In genomic region chr6:32413427-32414047, GRCh38 we compare ENCODE assay signal across 8 cellular contexts. TPM values are rescaled to one million over a fixed set of nuclear protein-coding genes. Genes with fewer than 3 reads are reported as not detected.
DNase-seq lines count a peak whose midpoint lies in the region; ATAC-seq and TF ChIP-seq lines count a peak whose summit lies in the region.

No MANE protein-coding gene starts in this region.

- no peaks in the 10 kb centered on the region for H3K36me3 ChIP-seq in right lobe of liver

- no peaks in the 10 kb centered on the region for H3K4me1 ChIP-seq in right lobe of liver

- ATAC-seq in right lobe of liver (peak; percentile 92 to 96 (median 94)), GM18502 (IDR thresholded peaks at IDR 0.05; ENCODE audit: poor library complexity, unreplicated experiment) (no peak)

- H3K4me3 ChIP-seq in right lobe of liver, result no peak overlapping the region

- intact Hi-C loops in right lobe of liver (cut with DNase I), result loop anchor here in 1 of 2 donors (5.0 to 10.0 kb wide), 2 partner anchors 289 to 381 kb away; no protein-coding TSS in a partner anchor

- TF ChIP-seq CTCF in right lobe of liver (IDR thresholded peaks at IDR 0.05), result peak; percentile 75 to 98 (median 96)

- peaks cover 0 to 9% of the 10 kb centered on the region in 2 donors for H3K27me3 ChIP-seq in right lobe of liver

- H3K27ac ChIP-seq in right lobe of liver, result no peak overlapping the region

- TF ChIP-seq POLR2A in right lobe of liver (IDR thresholded peaks at IDR 0.05), result no peak

- DNase-seq in C1 segment of cervical spinal cord (lab: John Stamatoyannopoulos, UW) (peak in 12 of 14 donors; percentile 8 to 74 (median 44)), HCEC 1CT (peak; percentile 51), NCI-H526 (lab: John Stamatoyannopoulos, UW) (peak; percentile 7 to 70), dedifferentiated amniotic fluid mesenchymal stem cell (ENCODE audit: extremely low spot score) (peak; percentile 62), right lobe of liver (peak; percentile 74 to 83 (median 80))
- peak; percentile 76 to 77 for DNase-seq in activated CD4-positive, alpha-beta T cell treated with anti-CD3 and anti-CD28 coated beads, Interleukin-2, amount 50 U/mL, for 24 hours (ENCODE audit: low read depth in 1 of 2, low spot score in 1 of 2)
- DNase-seq in stimulated activated CD4-positive, alpha-beta T cell treated with anti-CD3 and anti-CD28 coated beads, TNF-alpha, amount 100 ng/mL, for 24 hours (ENCODE audit: low read depth in 3 of 3), result peak; percentile 75 to 80 (median 76)

- H3K9me3 ChIP-seq in right lobe of liver, result no peaks in the 10 kb centered on the region

- 3% methylated on average over 11 of the region's 11 CpGs for WGBS in right lobe of liver (ENCODE audit: insufficient coverage, low coverage, low lambda C conversion rate, missing lambda C conversion rate)

RNA-seq across cellular contexts. Expression of gene BTNL2, which starts 6.6 kb away (rescaled TPM):
- total RNA-seq in right lobe of liver, result not detected

RNA-seq across cellular contexts. Expression of gene HLA-DRA, which starts 26.1 kb away (rescaled TPM):
- total RNA-seq in right lobe of liver, result 100 to 1,000 TPM in 1 of 6 experiments, 10 to 100 TPM in 5; 21.2 to 235 (median 66.8) TPM

RNA-seq across cellular contexts. Expression of gene TSBP1, which starts 41.8 kb away (rescaled TPM):
- not detected for total RNA-seq in right lobe of liver
